Comparison of ENCODE assay signal across 9 cellular contexts in genomic region chr4:70601422-70602039, GRCh38. TPM values are rescaled to one million over a fixed set of nuclear protein-coding genes. Genes with fewer than 3 reads are reported as not detected.
A peak's percentile ranks its signal among the peaks of the same experiment; 100 is the strongest.
DNase-seq lines count a peak whose midpoint lies in the region; ATAC-seq, FAIRE-seq and TF ChIP-seq lines count a peak whose summit lies in the region.
"Had no signal": no experiment of that assay in that cellular context is flagged by ENCODE, and none has a peak within 500 bp of the region (broad histone marks: within the 10 kb centered on the region; RNA-seq: fewer than 3 reads in every experiment).

No MANE protein-coding gene starts in this region.

- H3K36me3 ChIP-seq in SJCRH30 (no peaks in the 10 kb centered on the region), heart right ventricle (no peaks in the 10 kb centered on the region), gastrocnemius medialis (no peaks in the 10 kb centered on the region)

- WGBS in heart right ventricle, 2 donors = 34 to 43% methylated on average over 5 of the region's 5 CpGs

- ATAC-seq in HG02610 (IDR thresholded peaks at IDR 0.05; ENCODE audit: unreplicated experiment) (peak; percentile 99), heart right ventricle (peak in 1 of 8 donors; percentile 77), gastrocnemius medialis (peak; percentile 80 to 90)

- DNase-seq in GM12892 (ENCODE audit: insufficient read length) (peak; percentile 2), NAMALWA (ENCODE audit: low spot score) (peak; percentile 90), SJCRH30 (peak; percentile 65 to 79), heart right ventricle (peak; percentile 10 to 15), gastrocnemius medialis (peak; percentile 18 to 46), foreskin melanocyte (no peak)
- peak; percentile 61 for DNase-seq in activated naive CD4-positive, alpha-beta T cell treated with Interleukin-2 at 50 U/mL for 16 hours

- H3K27me3 ChIP-seq in SJCRH30 (no peaks in the 10 kb centered on the region; the same call in 1 of the 2 replicates), heart right ventricle (peaks cover 0 to 7% (median 0%) of the 10 kb centered on the region in 7 donors), gastrocnemius medialis (no peaks in the 10 kb centered on the region)

- H3K4me1 ChIP-seq in SJCRH30 = peaks cover 3% of the 10 kb centered on the region; the same call in 1 of the 2 replicates
- no peaks in the 10 kb centered on the region for H3K4me1 ChIP-seq in heart right ventricle
- H3K4me1 ChIP-seq in gastrocnemius medialis = no peaks in the 10 kb centered on the region

- TF ChIP-seq CTCF in heart right ventricle (IDR thresholded peaks at IDR 0.05) (peak; percentile 16 to 72 (median 61)), gastrocnemius medialis (IDR thresholded peaks at IDR 0.05 in 4 of 5, conservative IDR thresholded peaks at IDR 0.05 in 1 of 5) (peak; percentile 57 to 88 (median 71))

- H3K4me3 ChIP-seq in SJCRH30 (no peak overlapping the region), heart right ventricle (no peak overlapping the region), gastrocnemius medialis (no peak overlapping the region)

- H3K27ac ChIP-seq in SJCRH30 (no peak overlapping the region), heart right ventricle (no peak overlapping the region), gastrocnemius medialis (no peak overlapping the region)

- intact Hi-C loops in heart right ventricle (cut with DNase I) (loop anchor here in 3 of 10 donors (2.0 to 10.0 kb wide), 2 partner anchors 1111 to 1113 kb away; no protein-coding TSS in a partner anchor), gastrocnemius medialis (cut with DNase I; ENCODE audit: low total_unique reads) (loop anchor here (1.0 to 5.0 kb wide), 2 partner anchors 87 to 406 kb away; partner anchors contain the start of gene UTP3)

- in situ Hi-C loops in gastrocnemius medialis (cut with MboI; ENCODE audit: low sequenced_read_pairs in 4 of 4) = loop anchor here in 2 of 4 donors (25.0 kb wide), 1 partner anchor 1111 kb away; no protein-coding TSS in a partner anchor

- H3K9me3 ChIP-seq in SJCRH30 (replicated peaks) = no peaks in the 10 kb centered on the region
- H3K9me3 ChIP-seq in heart right ventricle = no peaks in the 10 kb centered on the region
- no peaks in the 10 kb centered on the region for H3K9me3 ChIP-seq in gastrocnemius medialis

- TF ChIP-seq POLR2A in GM12892 (IDR thresholded peaks at IDR 0.05; ENCODE audit: low read depth, low read length) (no peak), gastrocnemius medialis (IDR thresholded peaks at IDR 0.05) (no peak)

- FAIRE-seq in GM12892 (lab: Jason Lieb, UNC) = peak; percentile 96

RNA-seq across cellular contexts. Expression of gene AMBN, which starts 9.5 kb away (rescaled TPM):
- polyA plus RNA-seq in GM12892 (2012; ENCODE audit: missing spikeins) = not detected
- 0.10 TPM in 1 of 2 replicates, not detected in the other for total RNA-seq in SJCRH30 (2014; rRNA removed; shearing (Covaris generic))
- total RNA-seq in heart right ventricle (not detected), gastrocnemius medialis (not detected)
- polyA plus RNA-seq in heart right ventricle = not detected
- total RNA-seq: skeletal muscle tissue had no signal

RNA-seq across cellular contexts. Expression of gene ENAM, which starts 27.0 kb away (rescaled TPM):
- 0.45 TPM for polyA plus RNA-seq in GM12892 (2012; ENCODE audit: missing spikeins)
- total RNA-seq in SJCRH30 (2014; rRNA removed; shearing (Covaris generic)) = not detected in 2 replicates
- 10 to 100 TPM in 7 of 10 donors, 1 to 10 TPM in 3; 2.0 to 13.1 (median 11.6) TPM for total RNA-seq in heart right ventricle
- under 1 TPM; 0.49 to 0.88 TPM for polyA plus RNA-seq in heart right ventricle
- 1 to 10 TPM in 3 of 4 donors, under 1 TPM in 1; 0.20 to 9.2 (median 2.8) TPM for total RNA-seq in gastrocnemius medialis
